ENCODE assay signal across 18 cellular contexts in genomic region chr2:238282861-238283738, GRCh38. TPM values are rescaled to one million over a fixed set of nuclear protein-coding genes. Genes with fewer than 3 reads are reported as not detected.
DNase-seq lines count a peak whose midpoint lies in the region; ATAC-seq and TF ChIP-seq lines count a peak whose summit lies in the region.
"Had no signal": no experiment of that assay in that cellular context is flagged by ENCODE, and none has a peak within 500 bp of the region (broad histone marks: within the 10 kb centered on the region; RNA-seq: fewer than 3 reads in every experiment).

No MANE protein-coding gene starts in this region.

- H3K4me3 Mint-ChIP-seq in neural progenitor cell (peak overlapping the region; percentile 35), type B pancreatic cell (no peak overlapping the region)
- H3K4me3 Mint-ChIP-seq: activated CD4-positive, alpha-beta T cell treated with anti-CD3 and anti-CD28 coated beads, Interleukin-2, amount 10 ng/mL, durations not matched to agents 7 days and 5 days; CD8-positive, alpha-beta T cell had no signal

- H3K27ac Mint-ChIP-seq in neural progenitor cell, result peak overlapping the region; percentile 57
- H3K27ac Mint-ChIP-seq in type B pancreatic cell, result peak overlapping the region; percentile 76
- H3K27ac Mint-ChIP-seq: activated CD4-positive, alpha-beta T cell treated with anti-CD3 and anti-CD28 coated beads, Interleukin-2, amount 10 ng/mL, durations not matched to agents 7 days and 5 days; CD8-positive, alpha-beta T cell had no signal

- ATAC-seq in Right ventricle myocardium inferior (no peak), heart right ventricle (no peak)
- ATAC-seq: CD8-positive, alpha-beta T cell; Panc1; SK-N-SH treated with all-trans-retinoic acid at 6 μM for 48 hours had no signal

- H3K4me3 ChIP-seq in heart right ventricle (no peak overlapping the region), neural progenitor cell (no peak overlapping the region)

- TF ChIP-seq CTCF in heart right ventricle (IDR thresholded peaks at IDR 0.05) (no peak), VCaP (conservative IDR thresholded peaks at IDR 0.05) (no peak), neural progenitor cell (IDR thresholded peaks at IDR 0.05) (no peak), type B pancreatic cell (conservative IDR thresholded peaks at IDR 0.05) (no peak)

- H3K27me3 Mint-ChIP-seq in neural progenitor cell (ENCODE audit: insufficient read depth, low read depth), result peaks cover 11% of the 10 kb centered on the region
- no peaks in the 10 kb centered on the region for H3K27me3 Mint-ChIP-seq in type B pancreatic cell
- H3K27me3 Mint-ChIP-seq: activated CD4-positive, alpha-beta T cell treated with anti-CD3 and anti-CD28 coated beads, Interleukin-2, amount 10 ng/mL, durations not matched to agents 7 days and 5 days had no signal

- H3K4me2 ChIP-seq in neural progenitor cell, result no peak overlapping the region

- H3K27ac ChIP-seq in heart right ventricle, result no peak overlapping the region
- peak overlapping the region; percentile 96 for H3K27ac ChIP-seq in VCaP
- no peak overlapping the region for H3K27ac ChIP-seq in neural progenitor cell

- peaks cover 65% of the 10 kb centered on the region for H3K4me1 Mint-ChIP-seq in neural progenitor cell
- peaks cover 53% of the 10 kb centered on the region for H3K4me1 Mint-ChIP-seq in type B pancreatic cell (ENCODE audit: unreplicated experiment)

- H3K79me2 ChIP-seq in neural progenitor cell (ENCODE audit: low read depth), result peaks cover 9% of the 10 kb centered on the region

- peaks cover 2 to 80% (median 50%) of the 10 kb centered on the region in 9 donors for H3K4me1 ChIP-seq in heart right ventricle
- H3K4me1 ChIP-seq in neural progenitor cell, result peaks cover 16% of the 10 kb centered on the region

- H3F3A ChIP-seq in neural progenitor cell (ENCODE audit: low read depth), result peaks cover 17% of the 10 kb centered on the region

- no peak overlapping the region for H3K9ac ChIP-seq in neural progenitor cell

- H2AFZ ChIP-seq in neural progenitor cell (replicated peaks), result no peak overlapping the region

- peak; percentile 37 for DNase-seq in Right ventricle myocardium inferior (ENCODE audit: missing footprints)
- no peak for DNase-seq in heart right ventricle
- DNase-seq in neural progenitor cell (ENCODE audit: low spot score), result no peak
- no peak for DNase-seq in type B pancreatic cell (ENCODE audit: extremely low spot score, unreplicated experiment)
- DNase-seq in central memory CD4-positive, alpha-beta T cell, result no peak
- no peak for DNase-seq in RPMI8226
- no peak for DNase-seq in globus pallidus (ENCODE audit: low spot score)
- DNase-seq: activated CD4-positive, alpha-beta T cell treated with anti-CD3 and anti-CD28 coated beads, Interleukin-2, amount 10 ng/mL, durations not matched to agents 7 days and 5 days; activated CD8-positive, alpha-beta memory T cell treated with anti-CD3 and anti-CD28 coated beads, Interleukin-2, amount 50 U/mL, for 48 hours; CD8-positive, alpha-beta T cell; DMS79 treated with DMSO at 0.1 percent for 48 hours; foreskin fibroblast; NCI-H146; nucleus accumbens; stimulated activated CD8-positive, alpha-beta memory T cell treated with anti-CD3 and anti-CD28 coated beads, Interleukin-4, amount 100 ng/mL, for 48 hours had no signal

- H3K27me3 ChIP-seq in heart right ventricle, result no peaks in the 10 kb centered on the region
- H3K27me3 ChIP-seq in neural progenitor cell, result peaks cover 7% of the 10 kb centered on the region

- intact Hi-C loops in Right ventricle myocardium inferior (cut with DNase I) (no loop called here), heart right ventricle (cut with DNase I) (no loop called here)

- no peaks in the 10 kb centered on the region for H3K9me3 ChIP-seq in heart right ventricle
- no peaks in the 10 kb centered on the region for H3K9me3 ChIP-seq in neural progenitor cell (ENCODE audit: low read depth)

- WGBS in heart right ventricle, 2 donors, result 91 to 94% methylated on average over 17 of the region's 17 CpGs

- H4K20me1 ChIP-seq in neural progenitor cell (ENCODE audit: low read depth), result peaks cover 3% of the 10 kb centered on the region

- H3K9me3 Mint-ChIP-seq in neural progenitor cell, result no peaks in the 10 kb centered on the region
- no peaks in the 10 kb centered on the region for H3K9me3 Mint-ChIP-seq in type B pancreatic cell
- H3K9me3 Mint-ChIP-seq: activated CD4-positive, alpha-beta T cell treated with anti-CD3 and anti-CD28 coated beads, Interleukin-2, amount 10 ng/mL, durations not matched to agents 7 days and 5 days; CD8-positive, alpha-beta T cell had no signal

- H3K36me3 ChIP-seq in heart right ventricle, result no peaks in the 10 kb centered on the region
- no peaks in the 10 kb centered on the region for H3K36me3 ChIP-seq in neural progenitor cell

- H3K36me3 Mint-ChIP-seq in neural progenitor cell (peaks cover 4% of the 10 kb centered on the region), type B pancreatic cell (peaks cover 8% of the 10 kb centered on the region)

RNA-seq across cellular contexts. Expression of gene PER2, which starts 5.3 kb away (rescaled TPM):
- total RNA-seq in Right ventricle myocardium inferior (4.7 TPM), heart right ventricle (10 to 100 TPM in 3 of 10 donors, 1 to 10 TPM in 7; 3.1 to 19.0 (median 8.0) TPM), neural progenitor cell (ENCODE audit: low replicate concordance) (1.4 and 2.6 TPM in 2 replicates), type B pancreatic cell (ENCODE audit: low replicate concordance) (14.0 and 15.5 TPM in 2 replicates)
- 1 to 10 TPM; 1.4 to 4.5 TPM for polyA plus RNA-seq in heart right ventricle

RNA-seq across cellular contexts. Expression of gene TRAF3IP1, which starts 37.2 kb away (rescaled TPM):
- total RNA-seq in Right ventricle myocardium inferior (11.2 TPM), heart right ventricle (10 to 100 TPM in 6 of 10 donors, 1 to 10 TPM in 4; 8.3 to 20.4 (median 12.5) TPM), neural progenitor cell (ENCODE audit: low replicate concordance) (8.5 and 11.2 TPM in 2 replicates), type B pancreatic cell (ENCODE audit: low replicate concordance) (20.9 and 21.0 TPM in 2 replicates)
- 1 to 10 TPM; 4.0 to 6.2 TPM for polyA plus RNA-seq in heart right ventricle

RNA-seq across cellular contexts. Expression of gene HES6, which starts 43.3 kb away (rescaled TPM):
- total RNA-seq in Right ventricle myocardium inferior (4.3 TPM), heart right ventricle (1 to 10 TPM; 1.1 to 3.9 (median 1.9) TPM), neural progenitor cell (ENCODE audit: low replicate concordance) (5.3 and 29.3 TPM in 2 replicates), type B pancreatic cell (ENCODE audit: low replicate concordance) (12.0 and 24.4 TPM in 2 replicates)
- polyA plus RNA-seq in heart right ventricle, result 1 to 10 TPM; 3.9 to 6.9 TPM
